ENCODE assay signal across 13 cellular contexts in the genomic region with DNA sequence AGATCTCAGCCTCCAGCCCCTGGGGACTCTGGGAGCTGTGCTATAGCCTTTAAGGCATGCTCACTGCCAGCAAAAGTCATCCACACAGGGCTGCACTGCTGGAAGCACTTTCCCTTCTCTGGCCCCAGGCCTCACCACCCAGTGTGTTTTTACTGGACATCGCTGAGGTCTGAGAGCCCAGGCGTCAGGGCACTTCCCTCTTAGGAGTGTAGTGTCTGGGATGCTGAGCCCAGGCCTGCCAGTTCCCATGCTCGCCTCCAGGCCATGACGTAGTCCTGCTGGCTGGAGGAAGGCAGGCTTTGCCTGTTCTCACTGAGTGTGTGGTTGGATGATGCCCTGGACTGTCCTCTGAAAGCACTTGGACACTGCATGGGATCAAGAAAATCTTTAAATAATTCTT.
DNase-seq lines count a peak whose midpoint lies in the region; ATAC-seq and TF ChIP-seq lines count a peak whose summit lies in the region.
"Had no signal": no experiment of that assay in that cellular context is flagged by ENCODE, and none has a peak within 500 bp of the region (broad histone marks: within the 10 kb centered on the region; RNA-seq: fewer than 3 reads in every experiment).

No MANE protein-coding gene starts in this region.

- H3K4me2 ChIP-seq in smooth muscle cell: peak overlapping the region; percentile 45

- H3K4me1 ChIP-seq in smooth muscle cell (ENCODE audit: low read depth): peaks cover 5% of the 10 kb centered on the region

- TF ChIP-seq CTCF in cardiac fibroblast (IDR thresholded peaks at IDR 0.05; ENCODE audit: low read depth, low read length) (no peak), smooth muscle cell (IDR thresholded peaks at IDR 0.05; ENCODE audit: borderline replicate concordance, insufficient read depth, poor library complexity, severe bottlenecking) (no peak)

- peak overlapping the region; percentile 27 for H2AFZ ChIP-seq in smooth muscle cell (ENCODE audit: low read depth)

- H3K4me3 ChIP-seq in cardiac fibroblast (replicated peaks in 1 of 2; ENCODE audit: low read depth in 2 of 2, low read length in 2 of 2): no peak overlapping the region
- no peak overlapping the region for H3K4me3 ChIP-seq in smooth muscle cell

- H3K36me3 ChIP-seq in smooth muscle cell (ENCODE audit: low read depth): no peaks in the 10 kb centered on the region

- WGBS in smooth muscle cell (ENCODE audit: low lambda C conversion rate): 9% methylated on average over 4 of the region's 4 CpGs

- no peaks in the 10 kb centered on the region for H4K20me1 ChIP-seq in smooth muscle cell (ENCODE audit: low read depth)

- DNase-seq in ELR (ENCODE audit: low read depth) (peak; percentile 62), cardiac fibroblast (ENCODE audit: low read depth in 2 of 2) (peak; percentile 84 to 93), hepatic stellate cell (ENCODE audit: low spot score) (peak; percentile 35), smooth muscle cell (lab: John Stamatoyannopoulos, UW; ENCODE audit: unreplicated experiment) (peak; percentile 22), Kasumi-1 (lab: John Stamatoyannopoulos, UW) (no peak)
- no peak for DNase-seq in stimulated activated naive CD4-positive, alpha-beta T cell treated with Interleukin-2 at 50 U/mL for 16 hours (lab: John Stamatoyannopoulos, UW)
- no peak for DNase-seq in activated CD4-positive, alpha-beta T cell treated with anti-CD3 and anti-CD28 coated beads, Interleukin-2, amount 50 U/mL, for 1 hour
- DNase-seq: activated T-cell treated with anti-CD3 and anti-CD28 coated beads, Interleukin-2, amount 50 U/mL, for 4 hours; hypothalamus; KBM-7; naive B cell had no signal

- no peak overlapping the region for H3K9ac ChIP-seq in smooth muscle cell (ENCODE audit: low read depth)

- peak overlapping the region; percentile 79 for H3K27ac ChIP-seq in smooth muscle cell (ENCODE audit: low read depth)

- no peak for ATAC-seq in HG02981 (IDR thresholded peaks at IDR 0.05; ENCODE audit: unreplicated experiment)
- ATAC-seq: activated T-cell treated with anti-CD3 and anti-CD28 coated beads, Interleukin-2, amount 50 U/mL, for 4 hours; stimulated activated effector memory CD8-positive, alpha-beta T cell treated with anti-CD3 and anti-CD28 coated beads, Interleukin-12 subunit alpha, Interleukin-12 subunit beta, amount 100 ng/mL, for 72 hours had no signal

- H3K27me3 ChIP-seq in smooth muscle cell (ENCODE audit: low read depth): no peaks in the 10 kb centered on the region

- H3K79me2 ChIP-seq in smooth muscle cell (ENCODE audit: low read depth): no peaks in the 10 kb centered on the region

- peaks cover 16% of the 10 kb centered on the region for H3F3A ChIP-seq in smooth muscle cell (ENCODE audit: low read depth)

- no peaks in the 10 kb centered on the region for H3K9me3 ChIP-seq in smooth muscle cell (replicated peaks; ENCODE audit: low read depth)

Comparison
In these comparisons a context has a peak if more than half of its experiments do, and no peak if none do; other contexts are left out.
1. DNase-seq: peak in ELR (single experiment), cardiac fibroblast (2 of 2), hepatic stellate cell (single experiment) and smooth muscle cell (single experiment); none in stimulated activated naive CD4-positive, alpha-beta T cell treated with Interleukin-2 at 50 U/mL for 16 hours (single experiment), Kasumi-1 (0 of 2) and activated CD4-positive, alpha-beta T cell treated with anti-CD3 and anti-CD28 coated beads, Interleukin-2, amount 50 U/mL, for 1 hour (single experiment).